Comparison of ENCODE assay signal across 9 cellular contexts in genomic region chr21:31885146-31885545, GRCh38. TPM values are rescaled to one million over a fixed set of nuclear protein-coding genes. Genes with fewer than 3 reads are reported as not detected.
"Had no signal": no experiment of that assay in that cellular context is flagged by ENCODE, and none has a peak within 500 bp of the region (broad histone marks: within the 10 kb centered on the region; RNA-seq: fewer than 3 reads in every experiment).

No MANE protein-coding gene starts in this region.

- H3K27ac ChIP-seq: GM23248 had no signal

- H3K27ac Mint-ChIP-seq: H9, HFFc6 had no signal

- H2AFZ ChIP-seq: GM23248 had no signal

- H3K4me3 ChIP-seq: GM23248, K562 had no signal

- ATAC-seq: HCT116, K562 had no signal

- H3K4me3 Mint-ChIP-seq: H9, HFFc6 had no signal

- H3K9ac ChIP-seq: GM23248 had no signal

- DNase-seq: GM23248, GOT3, H9, HFFc6, IMR-90, KG1 had no signal

RNA-seq across cellular contexts. Expression of gene HUNK, which starts 12.3 kb away (rescaled TPM):
- total RNA-seq: HFFc6, HT-29, K562 had no signal
